ENCODE assay signal across 17 cellular contexts in genomic region chr3:47622648-47623047, GRCh38.
"Had no signal": no experiment of that assay in that cellular context is flagged by ENCODE, and none has a peak within 500 bp of the region (broad histone marks: within the 10 kb centered on the region; RNA-seq: fewer than 3 reads in every experiment).

No MANE protein-coding gene starts in this region.

- H3K4me3 ChIP-seq: gastroesophageal sphincter, right lobe of liver, smooth muscle cell, suprapubic skin had no signal

- H3K9me3 ChIP-seq: gastroesophageal sphincter, right lobe of liver, SK-N-SH, suprapubic skin had no signal

- H3K27me3 Mint-ChIP-seq: stimulated activated naive CD8-positive, alpha-beta T cell treated with anti-CD3 and anti-CD28 coated beads, Interleukin-15, Interleukin-2, amounts not matched to agents 100 ng/mL and 50 ng/mL, for 24 hours had no signal

- H3K27me3 ChIP-seq: gastroesophageal sphincter, right lobe of liver, suprapubic skin had no signal

- H3K9me3 Mint-ChIP-seq: stimulated activated naive CD8-positive, alpha-beta T cell treated with anti-CD3 and anti-CD28 coated beads, Interleukin-15, Interleukin-2, amounts not matched to agents 100 ng/mL and 50 ng/mL, for 24 hours had no signal

- DNase-seq: activated CD4-positive, alpha-beta T cell treated with anti-CD3 and anti-CD28 coated beads for 48 hours; activated CD8-positive, alpha-beta memory T cell treated with anti-CD3 and anti-CD28 coated beads for 24 hours; activated gamma-delta T cell; left cardiac atrium; mammary epithelial cell; right lobe of liver; SHP77; SK-N-SH; stimulated activated CD4-positive, alpha-beta T cell treated with anti-CD3 and anti-CD28 coated beads, Interleukin-4, amount 100 ng/mL, for 4 hours; trophoblast cell had no signal

- H3K27ac ChIP-seq: gastroesophageal sphincter, right lobe of liver, suprapubic skin had no signal

- FAIRE-seq: astrocyte, colon, endometrium had no signal

- H3K4me1 ChIP-seq: right lobe of liver, suprapubic skin had no signal

- ATAC-seq: gastroesophageal sphincter, left cardiac atrium had no signal

- H3K9ac ChIP-seq: SK-N-SH had no signal

- H3K4me3 Mint-ChIP-seq: stimulated activated naive CD8-positive, alpha-beta T cell treated with anti-CD3 and anti-CD28 coated beads, Interleukin-15, Interleukin-2, amounts not matched to agents 100 ng/mL and 50 ng/mL, for 24 hours had no signal
